In genomic region chr4:172998527-172999469, GRCh38 we compare ENCODE assay signal across 12 cellular contexts.
DNase-seq lines count a peak whose midpoint lies in the region; ATAC-seq, FAIRE-seq and TF ChIP-seq lines count a peak whose summit lies in the region.
"Had no signal": no experiment of that assay in that cellular context is flagged by ENCODE, and none has a peak within 500 bp of the region (broad histone marks: within the 10 kb centered on the region; RNA-seq: fewer than 3 reads in every experiment).

No MANE protein-coding gene starts in this region.

- H3K9me3 ChIP-seq in osteoblast (ENCODE audit: low read depth, low read length): no peaks in the 10 kb centered on the region
- H3K9me3 ChIP-seq: testis had no signal

- H3K79me2 ChIP-seq in osteoblast (ENCODE audit: insufficient read depth, low read length): no peaks in the 10 kb centered on the region
- H3K79me2 ChIP-seq: hepatocyte had no signal

- no peak overlapping the region for H2AFZ ChIP-seq in osteoblast (ENCODE audit: low read length)
- H2AFZ ChIP-seq: hepatocyte had no signal

- H3K27ac ChIP-seq in osteoblast (ENCODE audit: low read depth, low read length): peak overlapping the region; percentile 85
- H3K27ac ChIP-seq: hepatocyte, testis had no signal

- H3K36me3 ChIP-seq in bronchial epithelial cell (ENCODE audit: control insufficient read depth, insufficient read depth, low read length) (no peaks in the 10 kb centered on the region), osteoblast (ENCODE audit: insufficient read depth, low read length) (no peaks in the 10 kb centered on the region)

- no peak for TF ChIP-seq CTCF in bronchial epithelial cell (IDR thresholded peaks at IDR 0.05; ENCODE audit: insufficient read depth, low read length, severe bottlenecking)
- no peak for TF ChIP-seq CTCF in osteoblast (IDR thresholded peaks at IDR 0.05; ENCODE audit: extremely low read depth, low read depth, low read length)

- H3K4me1 ChIP-seq in osteoblast (ENCODE audit: insufficient read depth, low read length): peaks cover 36% of the 10 kb centered on the region
- H3K4me1 ChIP-seq: testis had no signal

- H3K27me3 ChIP-seq in bronchial epithelial cell (ENCODE audit: control insufficient read depth, insufficient read depth, low read length) (no peaks in the 10 kb centered on the region), osteoblast (ENCODE audit: insufficient read depth, low read length) (no peaks in the 10 kb centered on the region)
- H3K27me3 ChIP-seq: hepatocyte, testis had no signal

- H3K4me3 ChIP-seq in bronchial epithelial cell (ENCODE audit: low read depth, low read length): no peak overlapping the region
- H3K4me3 ChIP-seq in osteoblast (ENCODE audit: insufficient read depth, low read length): peak overlapping the region; percentile 30
- H3K4me3 ChIP-seq: hepatocyte, testis had no signal

- FAIRE-seq in bronchial epithelial cell (lab: Jason Lieb, UNC): no peak
- FAIRE-seq: GM18507 had no signal

- no peak for ATAC-seq in HG03139 (IDR thresholded peaks at IDR 0.05; ENCODE audit: unreplicated experiment)
- ATAC-seq in HG02840 (IDR thresholded peaks at IDR 0.05; ENCODE audit: low FRiP score, unreplicated experiment): no peak

- peak overlapping the region; percentile 79 for H3K4me2 ChIP-seq in osteoblast (ENCODE audit: insufficient read depth, low read length)
- H3K4me2 ChIP-seq: hepatocyte had no signal

- DNase-seq in H4 (ENCODE audit: low spot score) (peak; percentile 63), NCI-H2029 (lab: John Stamatoyannopoulos, UW) (peak; percentile 7), bronchial epithelial cell (ENCODE audit: low read depth) (peak; percentile 90), osteoblast (ENCODE audit: insufficient read length, low spot score, missing footprints) (peak; percentile 70), amygdala (lab: John Stamatoyannopoulos, UW) (no peak)
- no peak for DNase-seq in activated CD4-positive, alpha-beta T cell treated with anti-CD3 and anti-CD28 coated beads for 48 hours
- DNase-seq: activated T-cell treated with anti-CD3 and anti-CD28 coated beads for 4 hours, testis had no signal

- no peaks in the 10 kb centered on the region for H4K20me1 ChIP-seq in osteoblast (ENCODE audit: insufficient read depth, low read length)

Comparison
In these comparisons a context has a peak if more than half of its experiments do, and no peak if none do; other contexts are left out.
1. DNase-seq: peak in H4 (single experiment), NCI-H2029 (single experiment), bronchial epithelial cell (single experiment) and osteoblast (single experiment); none in amygdala (0 of 56) and activated CD4-positive, alpha-beta T cell treated with anti-CD3 and anti-CD28 coated beads for 48 hours (single experiment).